ENCODE assay signal across 1 cellular context in the genomic region with DNA sequence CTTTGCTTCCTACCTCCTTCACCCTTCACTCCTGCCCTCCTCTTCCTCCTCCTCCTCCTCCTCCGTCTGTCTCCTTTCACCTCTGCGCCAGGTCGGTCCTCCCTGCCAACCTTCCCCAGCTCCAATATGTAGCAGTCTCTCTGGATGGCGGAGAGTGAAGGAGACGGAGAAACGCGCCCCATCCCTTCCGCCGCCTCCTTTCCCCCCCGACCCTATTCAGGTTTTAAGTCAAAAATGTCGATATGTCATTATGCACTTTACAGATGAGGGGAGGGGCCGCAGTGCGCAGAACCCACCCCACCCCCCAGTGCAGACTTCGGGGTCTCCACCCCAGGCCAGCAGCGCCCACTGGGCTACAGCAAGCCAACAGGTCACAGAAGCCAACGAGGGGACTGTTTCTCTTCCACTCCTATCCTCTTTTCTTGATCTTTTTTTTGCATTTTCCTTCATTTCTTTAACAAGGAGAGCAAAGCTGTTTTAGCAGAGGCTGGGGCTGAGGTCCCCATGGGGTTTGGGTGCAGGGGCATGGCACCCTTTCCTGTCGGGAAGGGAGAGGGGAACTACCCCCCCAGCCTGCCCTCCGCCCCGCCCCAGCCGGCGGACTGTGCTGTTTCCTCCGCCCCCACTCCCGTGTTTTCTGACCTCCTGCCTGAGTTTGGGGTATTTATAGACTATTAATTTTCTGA.
TF ChIP-seq lines count a peak whose summit lies in the region.

No MANE protein-coding gene starts in this region.

TF ChIP-seq in HEK293, 187 proteins besides CTCF, POLR2A, EP300 and RAD21 (continued from another document):
- TF ChIP-seq PATZ1 (tag by site-specific recombination; IDR thresholded peaks at IDR 0.05) (peak; percentile 30; the same call in 1 of the 2 replicates), PRDM1 (tag by site-specific recombination; IDR thresholded peaks at IDR 0.05) (peak; percentile 77), ZNF398 (tag by site-specific recombination; IDR thresholded peaks at IDR 0.05) (peak; percentile 56), ZNF654 (tag by site-specific recombination; IDR thresholded peaks at IDR 0.05; ENCODE audit: low read depth) (no peak), ZNF19 (tag by site-specific recombination; IDR thresholded peaks at IDR 0.05; ENCODE audit: low read depth) (no peak), ZNF558 (tag by site-specific recombination; IDR thresholded peaks at IDR 0.05) (no peak), ZNF555 (tag by site-specific recombination; conservative IDR thresholded peaks at IDR 0.05) (no peak), GLIS1 (tag by site-specific recombination; IDR thresholded peaks at IDR 0.05) (no peak), ZNF341 (tag by site-specific recombination; IDR thresholded peaks at IDR 0.05; ENCODE audit: low read depth) (peak; percentile 51; the same call in 1 of the 2 replicates), BCL11B (tag by site-specific recombination; IDR thresholded peaks at IDR 0.05; ENCODE audit: low read depth) (0 out of 2 replicates have a peak, but pooled peaks have one; percentile 32), KLF10 (tag by site-specific recombination; IDR thresholded peaks at IDR 0.05) (no peak), KLF1 (tag by site-specific recombination; IDR thresholded peaks at IDR 0.05) (0 out of 2 replicates have a peak, but pooled peaks have one; percentile 38), KLF16 (tag by site-specific recombination; IDR thresholded peaks at IDR 0.05) (no peak), ZNF548 (tag by site-specific recombination; IDR thresholded peaks at IDR 0.05) (no peak), ZNF366 (tag by site-specific recombination; conservative IDR thresholded peaks at IDR 0.05) (peak; percentile 75), ZNF664 (tag by site-specific recombination; IDR thresholded peaks at IDR 0.05) (no peak)
- TF ChIP-seq, protein P1, sequence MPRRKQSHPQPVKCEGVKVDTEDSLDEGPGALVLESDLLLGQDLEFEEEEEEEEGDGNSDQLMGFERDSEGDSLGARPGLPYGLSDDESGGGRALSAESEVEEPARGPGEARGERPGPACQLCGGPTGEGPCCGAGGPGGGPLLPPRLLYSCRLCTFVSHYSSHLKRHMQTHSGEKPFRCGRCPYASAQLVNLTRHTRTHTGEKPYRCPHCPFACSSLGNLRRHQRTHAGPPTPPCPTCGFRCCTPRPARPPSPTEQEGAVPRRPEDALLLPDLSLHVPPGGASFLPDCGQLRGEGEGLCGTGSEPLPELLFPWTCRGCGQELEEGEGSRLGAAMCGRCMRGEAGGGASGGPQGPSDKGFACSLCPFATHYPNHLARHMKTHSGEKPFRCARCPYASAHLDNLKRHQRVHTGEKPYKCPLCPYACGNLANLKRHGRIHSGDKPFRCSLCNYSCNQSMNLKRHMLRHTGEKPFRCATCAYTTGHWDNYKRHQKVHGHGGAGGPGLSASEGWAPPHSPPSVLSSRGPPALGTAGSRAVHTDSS (tag by site-specific recombination; IDR thresholded peaks at IDR 0.05): peak; percentile 89
